In the genomic region with DNA sequence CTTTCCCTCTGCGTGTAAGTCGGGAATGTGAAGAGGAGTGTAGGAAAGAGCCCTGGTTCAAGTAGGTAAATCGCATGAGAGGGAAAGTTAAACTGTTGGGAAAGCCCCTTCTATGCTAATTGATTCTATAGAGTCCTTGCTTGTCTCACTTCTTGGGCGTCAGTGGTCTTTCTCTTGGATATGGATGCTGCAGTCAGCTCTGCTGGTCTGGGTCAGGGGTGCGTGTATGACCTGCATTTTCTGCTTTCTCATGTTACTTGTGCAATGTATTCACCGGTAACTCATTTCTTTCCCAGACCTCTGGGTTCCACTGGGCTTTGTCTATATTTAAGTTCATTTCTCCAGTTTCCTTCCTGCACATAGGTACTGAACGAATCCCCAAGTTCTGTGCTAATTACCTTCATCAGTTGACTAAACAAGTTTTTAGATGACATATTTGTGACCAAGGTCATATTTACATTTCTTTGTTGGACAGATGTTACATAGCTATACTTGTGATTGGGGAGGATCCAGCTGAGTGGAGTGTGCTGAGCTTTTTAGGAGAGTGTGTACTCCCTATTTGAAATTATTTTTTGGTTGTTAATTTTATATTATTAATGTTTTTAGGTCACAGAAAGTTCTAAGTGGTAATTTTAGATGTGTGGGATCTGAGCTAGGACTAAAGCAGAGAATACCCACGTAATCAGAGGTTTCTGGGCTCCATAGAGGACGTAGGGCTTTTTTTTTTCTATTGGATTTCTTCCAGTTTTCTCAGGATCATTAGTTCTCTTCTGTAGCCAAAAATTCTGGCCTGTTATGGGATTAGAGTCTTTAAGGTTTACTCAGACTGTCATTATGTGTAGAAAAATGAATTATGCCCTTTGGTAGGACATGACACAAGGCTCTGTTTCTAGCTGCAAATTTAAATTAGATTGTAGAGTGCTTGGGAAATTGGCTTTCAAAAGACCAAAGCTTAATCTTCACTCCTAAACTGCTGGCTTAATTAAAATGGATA, we compare ENCODE assay signal across 8 cellular contexts. TPM values are rescaled to one million over a fixed set of nuclear protein-coding genes. Genes with fewer than 3 reads are reported as not detected.
DNase-seq lines count a peak whose midpoint lies in the region; ATAC-seq and TF ChIP-seq lines count a peak whose summit lies in the region.

No MANE protein-coding gene starts in this region.

- WGBS in psoas muscle, 3 donors = 0 to 1% (median 0%) methylated on average over 9 of the region's 9 CpGs

- ATAC-seq in foreskin keratinocyte (no peak), psoas muscle (no peak), left lobe of liver (no peak)

- H3K27ac ChIP-seq in foreskin keratinocyte = peak overlapping the region; percentile 92
- H3K27ac ChIP-seq in psoas muscle = peak overlapping the region; percentile 100

- H3K4me3 Mint-ChIP-seq in activated T-helper 1 cell treated with anti-CD3 and anti-CD28 coated beads, Interleukin-12 subunit alpha, Interleukin-12 subunit beta, Interleukin-2, Interleukin-4 antibody, amounts not matched to agents 30 ng/mL and 10 ng/mL and 1 ng/mL, durations not matched to agents 14 hours and 24 hours and 36 hours = peak overlapping the region; percentile 99

- H3K27ac Mint-ChIP-seq in activated T-helper 1 cell treated with anti-CD3 and anti-CD28 coated beads, Interleukin-12 subunit alpha, Interleukin-12 subunit beta, Interleukin-2, Interleukin-4 antibody, amounts not matched to agents 30 ng/mL and 10 ng/mL and 1 ng/mL, durations not matched to agents 14 hours and 24 hours and 36 hours = peak overlapping the region; percentile 99

- H3K4me1 ChIP-seq in foreskin keratinocyte (peaks cover 54% of the 10 kb centered on the region), psoas muscle (peaks cover 64% of the 10 kb centered on the region)

- H3K36me3 Mint-ChIP-seq in activated T-helper 1 cell treated with anti-CD3 and anti-CD28 coated beads, Interleukin-12 subunit alpha, Interleukin-12 subunit beta, Interleukin-2, Interleukin-4 antibody, amounts not matched to agents 30 ng/mL and 10 ng/mL and 1 ng/mL, durations not matched to agents 14 hours and 24 hours and 36 hours (ENCODE audit: low read depth) = peaks cover 30% of the 10 kb centered on the region

- DNase-seq in NCI-H146 treated with DMSO at 0.1 percent for 48 hours (lab: John Stamatoyannopoulos, UW; ENCODE audit: unreplicated experiment) (peak; percentile 11), NCI-H146 (lab: John Stamatoyannopoulos, UW) (no peak), LNCaP clone FGC (ENCODE audit: low read depth) (no peak), foreskin keratinocyte (no peak), psoas muscle (no peak), left lobe of liver (ENCODE audit: low spot score) (no peak), globus pallidus (ENCODE audit: low spot score) (no peak)
- DNase-seq in activated T-helper 1 cell treated with anti-CD3 and anti-CD28 coated beads, Interleukin-12 subunit alpha, Interleukin-12 subunit beta, Interleukin-2, Interleukin-4 antibody, amounts not matched to agents 30 ng/mL and 10 ng/mL and 1 ng/mL, durations not matched to agents 14 hours and 24 hours and 36 hours (ENCODE audit: low spot score) = peak; percentile 7

- H3K36me3 ChIP-seq in psoas muscle (ENCODE audit: insufficient read depth in 1 of 2, low read depth in 1 of 2) = peaks cover 3 to 12% of the 10 kb centered on the region in 2 donors

- peaks cover 66% of the 10 kb centered on the region for H3K4me1 Mint-ChIP-seq in activated T-helper 1 cell treated with anti-CD3 and anti-CD28 coated beads, Interleukin-12 subunit alpha, Interleukin-12 subunit beta, Interleukin-2, Interleukin-4 antibody, amounts not matched to agents 30 ng/mL and 10 ng/mL and 1 ng/mL, durations not matched to agents 14 hours and 24 hours and 36 hours (ENCODE audit: low read depth)

- H3K27me3 ChIP-seq in foreskin keratinocyte (no peaks in the 10 kb centered on the region), psoas muscle (ENCODE audit: insufficient read depth in 3 of 3, low read length in 2 of 3) (no peaks in the 10 kb centered on the region)

- no peaks in the 10 kb centered on the region for H3K27me3 Mint-ChIP-seq in activated T-helper 1 cell treated with anti-CD3 and anti-CD28 coated beads, Interleukin-12 subunit alpha, Interleukin-12 subunit beta, Interleukin-2, Interleukin-4 antibody, amounts not matched to agents 30 ng/mL and 10 ng/mL and 1 ng/mL, durations not matched to agents 14 hours and 24 hours and 36 hours (ENCODE audit: insufficient read depth)

- TF ChIP-seq CTCF in LNCaP clone FGC (IDR thresholded peaks at IDR 0.05; ENCODE audit: control insufficient read depth, extremely low read depth, insufficient read depth) (no peak), foreskin keratinocyte (conservative IDR thresholded peaks at IDR 0.05) (no peak), psoas muscle (IDR thresholded peaks at IDR 0.05) (no peak)

- H3K4me3 ChIP-seq in LNCaP clone FGC (ENCODE audit: low read depth, low read length) (peak overlapping the region; percentile 98), psoas muscle (peak overlapping the region; percentile 96)

- H3K9me3 ChIP-seq in psoas muscle = no peaks in the 10 kb centered on the region

- intact Hi-C loops in activated T-helper 1 cell treated with anti-CD3 and anti-CD28 coated beads, Interleukin-12 subunit alpha, Interleukin-12 subunit beta, Interleukin-2, Interleukin-4 antibody, amounts not matched to agents 30 ng/mL and 10 ng/mL and 1 ng/mL, durations not matched to agents 14 hours and 24 hours and 36 hours (cut with micrococcal nuclease) = loop anchor here (1.0 to 5.0 kb wide), 5 partner anchors 9 to 743 kb away; a partner anchor contains a TSS
- intact Hi-C loops in psoas muscle (cut with DNase I) = loop anchor here in 1 of 2 donors (5.0 kb wide), 1 partner anchor 37 kb away; a partner anchor contains a TSS

- H3K9me3 Mint-ChIP-seq in activated T-helper 1 cell treated with anti-CD3 and anti-CD28 coated beads, Interleukin-12 subunit alpha, Interleukin-12 subunit beta, Interleukin-2, Interleukin-4 antibody, amounts not matched to agents 30 ng/mL and 10 ng/mL and 1 ng/mL, durations not matched to agents 14 hours and 24 hours and 36 hours = no peaks in the 10 kb centered on the region

RNA-seq across cellular contexts. Expression of a gene that starts 1.6 kb away (rescaled TPM):
- 135 and 140 TPM in 2 replicates for total RNA-seq in activated T-helper 1 cell treated with anti-CD3 and anti-CD28 coated beads, Interleukin-12 subunit alpha, Interleukin-12 subunit beta, Interleukin-2, Interleukin-4 antibody, amounts not matched to agents 30 ng/mL and 10 ng/mL and 1 ng/mL, durations not matched to agents 14 hours and 24 hours and 36 hours
- total RNA-seq in foreskin keratinocyte = 71.6 and 77.5 TPM in 2 replicates
- polyA plus RNA-seq in foreskin keratinocyte = 8.9 and 11.5 TPM in 2 replicates
- 10 to 100 TPM; 58.3 to 69.3 (median 66.6) TPM for total RNA-seq in psoas muscle
- 10 to 100 TPM; 12.8 to 34.8 (median 19.7) TPM for polyA plus RNA-seq in psoas muscle
- 58.4 TPM for total RNA-seq in left lobe of liver

RNA-seq across cellular contexts. Expression of a gene that starts 36.2 kb away (rescaled TPM):
- 61.4 and 62.4 TPM in 2 replicates for total RNA-seq in activated T-helper 1 cell treated with anti-CD3 and anti-CD28 coated beads, Interleukin-12 subunit alpha, Interleukin-12 subunit beta, Interleukin-2, Interleukin-4 antibody, amounts not matched to agents 30 ng/mL and 10 ng/mL and 1 ng/mL, durations not matched to agents 14 hours and 24 hours and 36 hours
- 43.6 and 60.7 TPM in 2 replicates for total RNA-seq in foreskin keratinocyte
- polyA plus RNA-seq in foreskin keratinocyte = 39.8 and 44.2 TPM in 2 replicates
- 10 to 100 TPM; 40.0 to 57.7 (median 52.9) TPM for total RNA-seq in psoas muscle
- 10 to 100 TPM; 42.8 to 70.5 (median 59.0) TPM for polyA plus RNA-seq in psoas muscle
- total RNA-seq in left lobe of liver = 19.6 TPM

Comparison
In these comparisons a context has a peak if more than half of its experiments do, and no peak if none do; other contexts are left out.
1. DNase-seq: peak in NCI-H146 treated with DMSO at 0.1 percent for 48 hours (single experiment) and activated T-helper 1 cell treated with anti-CD3 and anti-CD28 coated beads, Interleukin-12 subunit alpha, Interleukin-12 subunit beta, Interleukin-2, Interleukin-4 antibody, amounts not matched to agents 30 ng/mL and 10 ng/mL and 1 ng/mL, durations not matched to agents 14 hours and 24 hours and 36 hours (single experiment); none in NCI-H146 (single experiment), LNCaP clone FGC (single experiment), foreskin keratinocyte (0 of 2), psoas muscle (0 of 2), left lobe of liver (single experiment) and globus pallidus (single experiment).